ENCODE assay signal across 21 cellular contexts in genomic region chr15:88681610-88682221, GRCh38. TPM values are rescaled to one million over a fixed set of nuclear protein-coding genes. Genes with fewer than 3 reads are reported as not detected.
DNase-seq lines count a peak whose midpoint lies in the region; ATAC-seq, FAIRE-seq and TF ChIP-seq lines count a peak whose summit lies in the region.
"Had no signal": no experiment of that assay in that cellular context is flagged by ENCODE, and none has a peak within 500 bp of the region (broad histone marks: within the 10 kb centered on the region; RNA-seq: fewer than 3 reads in every experiment).

No MANE protein-coding gene starts in this region.

- no peak for TF ChIP-seq CTCF in left ventricle myocardium inferior (IDR thresholded peaks at IDR 0.05; ENCODE audit: borderline replicate concordance)
- TF ChIP-seq CTCF in D721Med (IDR thresholded peaks at IDR 0.05; ENCODE audit: insufficient read depth, missing control alignments) = no peak
- no peak for TF ChIP-seq CTCF in uterus (IDR thresholded peaks at IDR 0.05)

- no peak for TF ChIP-seq POLR2A in uterus (IDR thresholded peaks at IDR 0.05)

- ATAC-seq in Right ventricle myocardium superior (ENCODE audit: poor library complexity) (no peak), right cardiac atrium (peak; percentile 68 to 69)
- ATAC-seq: activated T-helper 17 cell treated with anti-CD3 and anti-CD28 coated beads, Interleukin-2, amount 50 U/mL, for 72 hours had no signal

- intact Hi-C loops in Right ventricle myocardium superior (cut with DNase I) = no loop called here
- intact Hi-C loops in left ventricle myocardium inferior (cut with micrococcal nuclease) = no loop called here
- intact Hi-C loops in right cardiac atrium (cut with DNase I) = no loop called here
- intact Hi-C loops in uterus (cut with DNase I; ENCODE audit: low total_unique reads) = no loop called here

- no peak overlapping the region for H3K4me3 ChIP-seq in left ventricle myocardium inferior
- no peak overlapping the region for H3K4me3 ChIP-seq in right cardiac atrium (ENCODE audit: low read length)
- no peak overlapping the region for H3K4me3 ChIP-seq in uterus
- H3K4me3 ChIP-seq: colonic mucosa, HAP-1, PC-9, tibial nerve had no signal

- H3K9me3 ChIP-seq in left ventricle myocardium inferior (replicated peaks) = no peaks in the 10 kb centered on the region
- H3K9me3 ChIP-seq in right cardiac atrium (ENCODE audit: control insufficient read depth, low read length) = no peaks in the 10 kb centered on the region
- H3K9me3 ChIP-seq in uterus = no peaks in the 10 kb centered on the region
- H3K9me3 ChIP-seq: colonic mucosa, tibial nerve had no signal

- H3K36me3 ChIP-seq in left ventricle myocardium inferior = no peaks in the 10 kb centered on the region
- H3K36me3 ChIP-seq in uterus = no peaks in the 10 kb centered on the region
- H3K36me3 ChIP-seq: colonic mucosa, HAP-1, tibial nerve had no signal

- H3K27me3 ChIP-seq in left ventricle myocardium inferior (ENCODE audit: low read depth) (peaks cover 15% of the 10 kb centered on the region), right cardiac atrium (ENCODE audit: control insufficient read depth, insufficient read depth) (no peaks in the 10 kb centered on the region), uterus (no peaks in the 10 kb centered on the region)
- H3K27me3 ChIP-seq: colonic mucosa, tibial nerve had no signal

- WGBS in right cardiac atrium = 51% methylated on average over 13 of the region's 13 CpGs

- peak; percentile 48 for DNase-seq in Right ventricle myocardium superior
- DNase-seq in left ventricle myocardium inferior = no peak
- peak; percentile 53 to 72 (median 71) for DNase-seq in right cardiac atrium
- DNase-seq in nucleus accumbens (lab: John Stamatoyannopoulos, UW) = peak in 40 of 56 donors; percentile 20 to 81 (median 54)
- no peak for DNase-seq in D721Med (ENCODE audit: insufficient read length, low spot score)
- DNase-seq in stimulated activated CD4-positive, alpha-beta T cell treated with anti-CD3 and anti-CD28 coated beads, Interleukin-2, amount 100 ng/mL, for 48 hours = no peak
- no peak for DNase-seq in uterus
- no peak for DNase-seq in SHP77 (lab: John Stamatoyannopoulos, UW)
- DNase-seq: amniotic stem cell; CD4-positive, alpha-beta memory T cell; colonic mucosa; kidney; NCI-H1930; NCI-H526 treated with DMSO at 0.1 percent for 48 hours; PC-9; stimulated activated CD4-positive, alpha-beta T cell treated with anti-CD3 and anti-CD28 coated beads, Interleukin-4, amount 100 ng/mL, for 1 hour; stimulated activated CD8-positive, alpha-beta memory T cell treated with anti-CD3 and anti-CD28 coated beads, Interleukin-4, amount 100 ng/mL, for 48 hours had no signal

- no peak for FAIRE-seq in D721Med (lab: Jason Lieb, UNC)
- FAIRE-seq: A204.1, kidney had no signal

- H3K4me1 ChIP-seq in left ventricle myocardium inferior (no peaks in the 10 kb centered on the region), right cardiac atrium (ENCODE audit: control insufficient read depth, insufficient read depth, low read length) (no peaks in the 10 kb centered on the region), uterus (no peaks in the 10 kb centered on the region)
- H3K4me1 ChIP-seq: colonic mucosa, HAP-1, tibial nerve had no signal

- H3K27ac ChIP-seq in left ventricle myocardium inferior (replicated peaks) = no peak overlapping the region
- no peak overlapping the region for H3K27ac ChIP-seq in right cardiac atrium (ENCODE audit: low read length)
- H3K27ac ChIP-seq in uterus = no peak overlapping the region
- H3K27ac ChIP-seq: colonic mucosa, PC-9, tibial nerve had no signal

RNA-seq across cellular contexts. Expression of gene ISG20, which starts 42.9 kb away (rescaled TPM):
- total RNA-seq in Right ventricle myocardium superior = 2.5 TPM
- total RNA-seq in left ventricle myocardium inferior = 3.1 TPM
- total RNA-seq in right cardiac atrium = 1 to 10 TPM; 3.4 to 5.8 (median 4.7) TPM
- polyA plus RNA-seq in right cardiac atrium = 5.3 TPM
- total RNA-seq in uterus = 10 to 100 TPM in 3 of 4 donors, 1 to 10 TPM in 1; 3.9 to 35.9 (median 13.2) TPM

Comparison
In these comparisons a context has a peak if more than half of its experiments do, and no peak if none do; other contexts are left out.
1. DNase-seq: peak in Right ventricle myocardium superior (single experiment), right cardiac atrium (3 of 3) and nucleus accumbens (40 of 56); none in left ventricle myocardium inferior (single experiment), D721Med (single experiment), stimulated activated CD4-positive, alpha-beta T cell treated with anti-CD3 and anti-CD28 coated beads, Interleukin-2, amount 100 ng/mL, for 48 hours (0 of 2), uterus (0 of 2) and SHP77 (0 of 2).